ENCODE assay signal across 12 cellular contexts in genomic region chr12:12741705-12742104, GRCh38. TPM values are rescaled to one million over a fixed set of nuclear protein-coding genes. Genes with fewer than 3 reads are reported as not detected.
DNase-seq lines count a peak whose midpoint lies in the region; ATAC-seq, FAIRE-seq and TF ChIP-seq lines count a peak whose summit lies in the region.
"Had no signal": no experiment of that assay in that cellular context is flagged by ENCODE, and none has a peak within 500 bp of the region (broad histone marks: within the 10 kb centered on the region; RNA-seq: fewer than 3 reads in every experiment).

No MANE protein-coding gene starts in this region.

- TF ChIP-seq EP300 in HepG2 (IDR thresholded peaks at IDR 0.05; ENCODE audit: low read depth in 2 of 2, low read length in 2 of 2) (no peak), HepG2 (CRISPR knock-in tag; IDR thresholded peaks at IDR 0.05; ENCODE audit: borderline replicate concordance) (no peak)

- no peak for DNase-seq in right lobe of liver
- no peak for DNase-seq in HepG2 (ENCODE audit: low spot score)
- DNase-seq in fibroblast of the aortic adventitia (ENCODE audit: low read depth): peak; percentile 25
- DNase-seq in upper lobe of right lung: no peak
- no peak for DNase-seq in GDM1 (lab: John Stamatoyannopoulos, UW)
- DNase-seq: activated T-cell treated with anti-CD3 and anti-CD28 coated beads, Interleukin-2, amount 50 U/mL, for 1 hour; foreskin keratinocyte; left lung; NCI-H1930 had no signal

- H3K27me3 ChIP-seq in right lobe of liver (no peaks in the 10 kb centered on the region), HepG2 (ENCODE audit: control insufficient read depth in 1 of 2, insufficient read depth in 2 of 2, low read length in 2 of 2) (no peaks in the 10 kb centered on the region), upper lobe of right lung (no peaks in the 10 kb centered on the region)
- H3K27me3 ChIP-seq: cardiac muscle cell, foreskin keratinocyte, left lung had no signal

- no peaks in the 10 kb centered on the region for H3K4me1 ChIP-seq in right lobe of liver
- H3K4me1 ChIP-seq in HepG2 (ENCODE audit: insufficient read depth, low read length): 0 out of 2 replicates have a peak, but pooled peaks cover 5% of the 10 kb centered on the region
- H3K4me1 ChIP-seq in upper lobe of right lung: peaks cover 11% of the 10 kb centered on the region

- POLR2A ChIA-PET in HepG2 (lab: Yijun Ruan, JAX): no interaction called here

- H3K79me2 ChIP-seq in HepG2 (ENCODE audit: insufficient read depth, low read length): no peaks in the 10 kb centered on the region

- BruUV-seq in HepG2 (replicated peaks; lab: Mats Ljungman, UMichigan): no TSS peak

- CTCF ChIA-PET in HepG2 (lab: Yijun Ruan, JAX; ENCODE audit: low intra/inter-chr PET ratio, low total read pairs): no interaction called here

- H3K9me3 ChIP-seq in right lobe of liver: no peaks in the 10 kb centered on the region
- H3K9me3 ChIP-seq in HepG2 (ENCODE audit: low read length): no peaks in the 10 kb centered on the region
- no peaks in the 10 kb centered on the region for H3K9me3 ChIP-seq in upper lobe of right lung
- H3K9me3 ChIP-seq: left lung had no signal

- no peak overlapping the region for H3K4me3 ChIP-seq in right lobe of liver
- no peak overlapping the region for H3K4me3 ChIP-seq in HepG2 (replicated peaks in 1 of 3; ENCODE audit: insufficient read depth in 1 of 3, low read depth in 2 of 3, low read length in 3 of 3)
- H3K4me3 ChIP-seq in fibroblast of the aortic adventitia (ENCODE audit: low read depth, low read length): peak overlapping the region; percentile 7
- H3K4me3 ChIP-seq in upper lobe of right lung: no peak overlapping the region
- H3K4me3 ChIP-seq: cardiac muscle cell, left lung had no signal

- H3K4me2 ChIP-seq in HepG2 (ENCODE audit: low read depth, low read length): no peak overlapping the region

- intact Hi-C loops in right lobe of liver (cut with DNase I): no loop called here
- intact Hi-C loops in HepG2 (cut with micrococcal nuclease; ENCODE audit: unreplicated experiment): no loop called here
- intact Hi-C loops in upper lobe of right lung (cut with DNase I): no loop called here

- H4K20me1 ChIP-seq in HepG2 (ENCODE audit: insufficient read depth, low read length): no peaks in the 10 kb centered on the region

- no peak for TF ChIP-seq POLR2A in right lobe of liver (IDR thresholded peaks at IDR 0.05)
- no peak for TF ChIP-seq POLR2A in HepG2 (IDR thresholded peaks at IDR 0.05; ENCODE audit: insufficient read depth in 1 of 2, low read depth in 2 of 2, low read length in 2 of 2)

- WGBS in right lobe of liver (ENCODE audit: insufficient coverage, low coverage, low lambda C conversion rate, missing lambda C conversion rate): 38% methylated on average over 2 of the region's 2 CpGs
- WGBS in HepG2 (ENCODE audit: low lambda C conversion rate): 29% methylated on average over 2 of the region's 2 CpGs

- H3K27ac ChIP-seq in right lobe of liver (no peak overlapping the region), HepG2 (ENCODE audit: extremely low read length, insufficient read depth, low read length) (no peak overlapping the region), upper lobe of right lung (peak overlapping the region; percentile 44)
- H3K27ac ChIP-seq: cardiac muscle cell, foreskin keratinocyte, left lung had no signal

- no peak overlapping the region for H3K9ac ChIP-seq in HepG2 (ENCODE audit: insufficient read depth, low read depth, low read length)

- ATAC-seq in right lobe of liver: peak in 3 of 4 donors; percentile 57 to 62 (median 61)
- ATAC-seq in HepG2: no peak
- ATAC-seq in upper lobe of right lung: no peak
- ATAC-seq in HG02763 (IDR thresholded peaks at IDR 0.05; ENCODE audit: unreplicated experiment): no peak
- ATAC-seq: foreskin keratinocyte, left lung had no signal

- H3K36me3 ChIP-seq in right lobe of liver: no peaks in the 10 kb centered on the region
- no peaks in the 10 kb centered on the region for H3K36me3 ChIP-seq in HepG2 (replicated peaks in 1 of 2; ENCODE audit: control insufficient read depth in 1 of 2, insufficient read depth in 2 of 2, low read length in 2 of 2)
- H3K36me3 ChIP-seq in upper lobe of right lung: no peaks in the 10 kb centered on the region
- H3K36me3 ChIP-seq: cardiac muscle cell, left lung had no signal

- H2AFZ ChIP-seq in HepG2 (ENCODE audit: low read length): no peak overlapping the region

- TF ChIP-seq RAD21 in HepG2 (CRISPR knock-in tag; IDR thresholded peaks at IDR 0.05): no peak

- TF ChIP-seq CTCF in right lobe of liver (IDR thresholded peaks at IDR 0.05): no peak
- no peak for TF ChIP-seq CTCF in HepG2 (CRISPR knock-in tag; IDR thresholded peaks at IDR 0.05)
- no peak for TF ChIP-seq CTCF in fibroblast of the aortic adventitia (IDR thresholded peaks at IDR 0.05; ENCODE audit: insufficient read depth, low read length)
- no peak for TF ChIP-seq CTCF in upper lobe of right lung (IDR thresholded peaks at IDR 0.05)

- FAIRE-seq in HepG2 (lab: Jason Lieb, UNC): no peak
- FAIRE-seq: G401.6 had no signal

- in situ Hi-C loops in HepG2 (cut with HindIII; ENCODE audit: extremely low pct_ligation_motif_present, low pct_unique_long_range_greater_than_20kb): no loop called here

RNA-seq across cellular contexts. Expression of gene CDKN1B, which starts 24.5 kb away (rescaled TPM):
- total RNA-seq in right lobe of liver: 10 to 100 TPM; 18.3 to 28.6 (median 24.5) TPM
- total RNA-seq in HepG2 (2016; rRNA removed; fragmentation: Illumina TruSeq; extraction: Trizol): 37.2 and 39.6 TPM in 2 replicates
- total RNA-seq in HepG2 (2016; cell fraction: cytosol; rRNA removed; fragmentation: Illumina TruSeq; extraction: Trizol; ENCODE audit: low read depth): 7.8 TPM in 2 replicates
- 39.5 and 39.9 TPM in 2 replicates for total RNA-seq in HepG2 (2016; cell fraction: insoluble cytoplasmic fraction; rRNA removed; fragmentation: Illumina TruSeq; extraction: Trizol)
- total RNA-seq in HepG2 (2016; cell fraction: membrane; rRNA removed; fragmentation: Illumina TruSeq; extraction: Trizol): 22.3 and 22.5 TPM in 2 replicates
- 31.7 and 35.6 TPM in 2 replicates for total RNA-seq in HepG2 (2016; cell fraction: nucleus; rRNA removed; fragmentation: Illumina TruSeq; extraction: Trizol)
- 18.8 and 20.1 TPM in 2 replicates for polyA plus RNA-seq in HepG2 (2011; rRNA removed)
- 14.5 and 17.0 TPM in 2 replicates for polyA plus RNA-seq in HepG2 (2011; cell fraction: cytosol; rRNA removed)
- 9.6 and 9.9 TPM in 2 replicates for polyA plus RNA-seq in HepG2 (2011; cell fraction: nucleus; rRNA removed)
- 30.9 and 36.9 TPM in 2 replicates for polyA plus RNA-seq in HepG2 (2012)
- polyA plus RNA-seq in HepG2 (2016; cell fraction: cytosol; fragmentation: Illumina TruSeq; extraction: Trizol; ENCODE audit: low read depth): 3.1 TPM in 2 replicates
- 48.4 and 51.0 TPM in 2 replicates for polyA plus RNA-seq in HepG2 (2016; cell fraction: insoluble cytoplasmic fraction; fragmentation: Illumina TruSeq; extraction: Trizol; ENCODE audit: low read depth)
- 11.6 TPM in 2 replicates for polyA plus RNA-seq in HepG2 (2016; cell fraction: membrane; fragmentation: Illumina TruSeq; extraction: Trizol; ENCODE audit: low read depth)
- polyA plus RNA-seq in HepG2 (2016; cell fraction: nucleus; fragmentation: Illumina TruSeq; extraction: Trizol; ENCODE audit: insufficient read depth, low read depth): 40.3 and 40.5 TPM in 2 replicates
- polyA minus RNA-seq in HepG2 (2011; rRNA and poly(A)+ RNA removed; ENCODE audit: low replicate concordance): 10.2 and 11.3 TPM in 2 replicates
- polyA minus RNA-seq in HepG2 (2011; cell fraction: cytosol; rRNA and poly(A)+ RNA removed): 18.2 and 23.5 TPM in 2 replicates
- 27.1 and 37.2 TPM in 2 replicates for polyA minus RNA-seq in HepG2 (2011; cell fraction: nucleus; rRNA and poly(A)+ RNA removed)
- total RNA-seq in fibroblast of the aortic adventitia (ENCODE audit: low replicate concordance): 28.4 and 41.2 TPM in 2 replicates
- total RNA-seq in upper lobe of right lung: 51.4 TPM

RNA-seq across cellular contexts. Expression of gene APOLD1, which starts 43.8 kb away (rescaled TPM):
- 1 to 10 TPM in 4 of 6 experiments, under 1 TPM in 2; 0.27 to 5.6 (median 1.2) TPM for total RNA-seq in right lobe of liver
- total RNA-seq in HepG2 (2016; rRNA removed; fragmentation: Illumina TruSeq; extraction: Trizol): 0.20 TPM in 1 of 2 replicates, not detected in the other
- 0.10 TPM in 1 of 2 replicates, not detected in the other for total RNA-seq in HepG2 (2016; cell fraction: cytosol; rRNA removed; fragmentation: Illumina TruSeq; extraction: Trizol; ENCODE audit: low read depth)
- total RNA-seq in HepG2 (2016; cell fraction: insoluble cytoplasmic fraction; rRNA removed; fragmentation: Illumina TruSeq; extraction: Trizol): 0.06 and 0.13 TPM in 2 replicates
- total RNA-seq in HepG2 (2016; cell fraction: membrane; rRNA removed; fragmentation: Illumina TruSeq; extraction: Trizol): 0.06 and 0.48 TPM in 2 replicates
- total RNA-seq in HepG2 (2016; cell fraction: nucleus; rRNA removed; fragmentation: Illumina TruSeq; extraction: Trizol): 0.09 and 0.37 TPM in 2 replicates
- polyA plus RNA-seq in HepG2 (2011; rRNA removed): 0.16 and 0.84 TPM in 2 replicates
- polyA plus RNA-seq in HepG2 (2011; cell fraction: cytosol; rRNA removed): 0.05 and 0.30 TPM in 2 replicates
- polyA plus RNA-seq in HepG2 (2011; cell fraction: nucleus; rRNA removed): 0.13 and 0.14 TPM in 2 replicates
- polyA plus RNA-seq in HepG2 (2012): 0.19 and 0.62 TPM in 2 replicates
- 0.25 and 0.29 TPM in 2 replicates for polyA plus RNA-seq in HepG2 (2016; cell fraction: cytosol; fragmentation: Illumina TruSeq; extraction: Trizol; ENCODE audit: low read depth)
- 0.04 and 0.07 TPM in 2 replicates for polyA plus RNA-seq in HepG2 (2016; cell fraction: insoluble cytoplasmic fraction; fragmentation: Illumina TruSeq; extraction: Trizol; ENCODE audit: low read depth)
- not detected in 2 replicates for polyA plus RNA-seq in HepG2 (2016; cell fraction: membrane; fragmentation: Illumina TruSeq; extraction: Trizol; ENCODE audit: low read depth)
- polyA plus RNA-seq in HepG2 (2016; cell fraction: nucleus; fragmentation: Illumina TruSeq; extraction: Trizol; ENCODE audit: insufficient read depth, low read depth): 1.4 TPM in 1 of 2 replicates, not detected in the other
- polyA minus RNA-seq in HepG2 (2011; rRNA and poly(A)+ RNA removed; ENCODE audit: low replicate concordance): 0.66 and 1.8 TPM in 2 replicates
- 0.18 TPM in 1 of 2 replicates, not detected in the other for polyA minus RNA-seq in HepG2 (2011; cell fraction: cytosol; rRNA and poly(A)+ RNA removed)
- 0.50 and 1.7 TPM in 2 replicates for polyA minus RNA-seq in HepG2 (2011; cell fraction: nucleus; rRNA and poly(A)+ RNA removed)
- total RNA-seq in fibroblast of the aortic adventitia (ENCODE audit: low replicate concordance): 3.6 and 9.2 TPM in 2 replicates
- total RNA-seq in upper lobe of right lung: 14.4 TPM

RNA-seq across cellular contexts. Expression of gene GPR19, which starts 45.7 kb away (rescaled TPM):
- total RNA-seq in right lobe of liver: under 1 TPM in 1 of 6 experiments, not detected in 5; 0.11 TPM
- 1.2 and 1.4 TPM in 2 replicates for total RNA-seq in HepG2 (2016; rRNA removed; fragmentation: Illumina TruSeq; extraction: Trizol)
- total RNA-seq in HepG2 (2016; cell fraction: cytosol; rRNA removed; fragmentation: Illumina TruSeq; extraction: Trizol; ENCODE audit: low read depth): 1.2 TPM in 1 of 2 replicates, not detected in the other
- total RNA-seq in HepG2 (2016; cell fraction: insoluble cytoplasmic fraction; rRNA removed; fragmentation: Illumina TruSeq; extraction: Trizol): 1.3 TPM in 2 replicates
- 1.00 and 1.5 TPM in 2 replicates for total RNA-seq in HepG2 (2016; cell fraction: membrane; rRNA removed; fragmentation: Illumina TruSeq; extraction: Trizol)
- 0.99 and 1.4 TPM in 2 replicates for total RNA-seq in HepG2 (2016; cell fraction: nucleus; rRNA removed; fragmentation: Illumina TruSeq; extraction: Trizol)
- 1.5 and 2.0 TPM in 2 replicates for polyA plus RNA-seq in HepG2 (2011; rRNA removed)
- polyA plus RNA-seq in HepG2 (2011; cell fraction: cytosol; rRNA removed): 0.97 and 1.0 TPM in 2 replicates
- 4.7 and 5.3 TPM in 2 replicates for polyA plus RNA-seq in HepG2 (2011; cell fraction: nucleus; rRNA removed)
- 0.60 and 2.4 TPM in 2 replicates for polyA plus RNA-seq in HepG2 (2012)
- 0.41 and 0.74 TPM in 2 replicates for polyA plus RNA-seq in HepG2 (2016; cell fraction: cytosol; fragmentation: Illumina TruSeq; extraction: Trizol; ENCODE audit: low read depth)
- 0.99 and 1.1 TPM in 2 replicates for polyA plus RNA-seq in HepG2 (2016; cell fraction: insoluble cytoplasmic fraction; fragmentation: Illumina TruSeq; extraction: Trizol; ENCODE audit: low read depth)
- 1.0 and 1.8 TPM in 2 replicates for polyA plus RNA-seq in HepG2 (2016; cell fraction: membrane; fragmentation: Illumina TruSeq; extraction: Trizol; ENCODE audit: low read depth)
- 4.4 and 4.9 TPM in 2 replicates for polyA plus RNA-seq in HepG2 (2016; cell fraction: nucleus; fragmentation: Illumina TruSeq; extraction: Trizol; ENCODE audit: insufficient read depth, low read depth)
- polyA minus RNA-seq in HepG2 (2011; rRNA and poly(A)+ RNA removed; ENCODE audit: low replicate concordance): 1.8 TPM in 1 of 2 replicates, not detected in the other
- 0.69 TPM in 1 of 2 replicates, not detected in the other for polyA minus RNA-seq in HepG2 (2011; cell fraction: cytosol; rRNA and poly(A)+ RNA removed)
- polyA minus RNA-seq in HepG2 (2011; cell fraction: nucleus; rRNA and poly(A)+ RNA removed): 1.9 and 2.9 TPM in 2 replicates
- 1.2 and 2.4 TPM in 2 replicates for total RNA-seq in fibroblast of the aortic adventitia (ENCODE audit: low replicate concordance)
- total RNA-seq in upper lobe of right lung: not detected

Comparison
In these comparisons a context has a peak if more than half of its experiments do, and no peak if none do; other contexts are left out.
1. ATAC-seq: peak in right lobe of liver (3 of 4); none in HepG2 (single experiment), upper lobe of right lung (single experiment) and HG02763 (single experiment).